Comparison of ENCODE assay signal across 20 cellular contexts in the genomic region with DNA sequence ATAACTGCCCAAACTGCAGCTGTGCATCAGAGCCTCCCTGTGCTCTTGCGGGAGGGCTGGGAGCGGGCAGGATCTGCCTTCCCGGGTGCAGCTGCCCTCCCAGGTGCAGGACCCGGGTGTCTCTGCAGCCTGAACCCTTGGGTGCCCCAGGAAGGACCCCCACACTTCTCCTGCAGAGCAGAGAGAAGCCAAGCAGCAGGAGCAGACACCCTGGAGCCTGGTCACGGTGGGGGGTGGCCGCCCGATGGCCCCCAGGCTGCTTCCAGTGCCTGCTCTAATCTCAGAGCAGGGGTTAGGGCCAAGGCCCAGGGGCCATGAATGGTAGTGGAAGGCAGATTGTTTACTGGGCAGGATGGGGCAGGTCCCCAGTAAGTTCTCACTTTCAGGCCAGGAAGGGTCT.
DNase-seq lines count a peak whose midpoint lies in the region; ATAC-seq and TF ChIP-seq lines count a peak whose summit lies in the region.
"Had no signal": no experiment of that assay in that cellular context is flagged by ENCODE, and none has a peak within 500 bp of the region (broad histone marks: within the 10 kb centered on the region; RNA-seq: fewer than 3 reads in every experiment).

No MANE protein-coding gene starts in this region.

- TF ChIP-seq CTCF in HEK293 (tag by site-specific recombination; IDR thresholded peaks at IDR 0.05) (no peak), esophagus muscularis mucosa (IDR thresholded peaks at IDR 0.05) (no peak), heart right ventricle (IDR thresholded peaks at IDR 0.05) (no peak)

- H3K9me3 ChIP-seq in HEK293 (ENCODE audit: control insufficient read depth, insufficient read depth, low read depth, low read length), result no peaks in the 10 kb centered on the region
- H3K9me3 ChIP-seq in esophagus muscularis mucosa, result no peaks in the 10 kb centered on the region
- no peaks in the 10 kb centered on the region for H3K9me3 ChIP-seq in heart right ventricle
- H3K9me3 ChIP-seq in right cardiac atrium (ENCODE audit: control insufficient read depth, low read length), result no peaks in the 10 kb centered on the region
- H3K9me3 ChIP-seq: A549, BE2C, HAP-1 had no signal

- H3K4me1 Mint-ChIP-seq in stimulated activated memory B cell treated with anti-CD40 and anti-IgM and Interleukin-4, amounts not matched to agents 10 μg/mL and 1 μg/mL and 100 μg/mL, for 72 hours, result no peaks in the 10 kb centered on the region
- H3K4me1 Mint-ChIP-seq: CD4-positive, alpha-beta memory T cell had no signal

- intact Hi-C loops in esophagus muscularis mucosa (cut with DNase I) (no loop called here), heart right ventricle (cut with DNase I) (no loop called here), right cardiac atrium (cut with DNase I) (no loop called here)

- H3K4me1 ChIP-seq in HEK293 (ENCODE audit: control insufficient read depth, insufficient read depth, low read length), result peaks cover 4% of the 10 kb centered on the region
- H3K4me1 ChIP-seq in esophagus muscularis mucosa, result peaks cover 0 to 6% (median 5%) of the 10 kb centered on the region in 4 donors
- H3K4me1 ChIP-seq in heart right ventricle, result no peaks in the 10 kb centered on the region
- no peaks in the 10 kb centered on the region for H3K4me1 ChIP-seq in right cardiac atrium (ENCODE audit: control insufficient read depth, insufficient read depth, low read length)
- H3K4me1 ChIP-seq: A549, BE2C had no signal

- WGBS in esophagus muscularis mucosa, result no CpG with 5 or more reads among the region's 7 CpGs
- 74 to 79% methylated on average over 7 of the region's 7 CpGs for WGBS in heart right ventricle, 2 donors
- 87% methylated on average over 7 of the region's 7 CpGs for WGBS in right cardiac atrium

- H3K36me3 Mint-ChIP-seq in stimulated activated memory B cell treated with anti-CD40 and anti-IgM and Interleukin-4, amounts not matched to agents 10 μg/mL and 1 μg/mL and 100 μg/mL, for 72 hours, result no peaks in the 10 kb centered on the region
- H3K36me3 Mint-ChIP-seq: CD4-positive, alpha-beta memory T cell had no signal

- CTCF ChIA-PET in HEK293 (lab: Yijun Ruan, JAX), result no interaction called here

- H3K36me3 ChIP-seq in HEK293 (ENCODE audit: control insufficient read depth in 2 of 2, insufficient read depth in 1 of 2, low read length in 2 of 2) (no peaks in the 10 kb centered on the region), esophagus muscularis mucosa (no peaks in the 10 kb centered on the region), heart right ventricle (no peaks in the 10 kb centered on the region)
- H3K36me3 ChIP-seq: BE2C, HAP-1 had no signal

- H3K9me3 Mint-ChIP-seq in stimulated activated memory B cell treated with anti-CD40 and anti-IgM and Interleukin-4, amounts not matched to agents 10 μg/mL and 1 μg/mL and 100 μg/mL, for 72 hours, result no peaks in the 10 kb centered on the region

- H3K4me3 ChIP-seq in HEK293 (ENCODE audit: low read depth, low read length) (no peak overlapping the region), esophagus muscularis mucosa (no peak overlapping the region), heart right ventricle (no peak overlapping the region), right cardiac atrium (ENCODE audit: low read length) (no peak overlapping the region)
- H3K4me3 ChIP-seq: A549, HAP-1 had no signal

- POLR2A ChIA-PET in HEK293 (lab: Yijun Ruan, JAX), result no interaction called here

- no peak overlapping the region for H3K4me3 Mint-ChIP-seq in stimulated activated memory B cell treated with anti-CD40 and anti-IgM and Interleukin-4, amounts not matched to agents 10 μg/mL and 1 μg/mL and 100 μg/mL, for 72 hours

- H3K27ac ChIP-seq in HEK293 (ENCODE audit: extremely low read depth, low read depth, low read length) (no peak overlapping the region), esophagus muscularis mucosa (replicated peaks in 1 of 4) (no peak overlapping the region), heart right ventricle (no peak overlapping the region), right cardiac atrium (ENCODE audit: low read length) (no peak overlapping the region)
- H3K27ac ChIP-seq: A549 had no signal

- peaks cover 12% of the 10 kb centered on the region for H3K27me3 Mint-ChIP-seq in stimulated activated memory B cell treated with anti-CD40 and anti-IgM and Interleukin-4, amounts not matched to agents 10 μg/mL and 1 μg/mL and 100 μg/mL, for 72 hours
- H3K27me3 Mint-ChIP-seq: CD4-positive, alpha-beta memory T cell had no signal

- TF ChIP-seq POLR2A in esophagus muscularis mucosa (IDR thresholded peaks at IDR 0.05; ENCODE audit: low read depth), result no peak

- peak; percentile 29 for ATAC-seq in stimulated activated memory B cell treated with anti-CD40 and anti-IgM and Interleukin-4, amounts not matched to agents 10 μg/mL and 1 μg/mL and 100 μg/mL, for 72 hours
- no peak for ATAC-seq in heart right ventricle
- ATAC-seq in right cardiac atrium, result no peak
- no peak for ATAC-seq in GM21737 (IDR thresholded peaks at IDR 0.05; ENCODE audit: unreplicated experiment)

- peak; percentile 88 for DNase-seq in esophagus muscularis mucosa (ENCODE audit: extremely low spot score)
- no peak for DNase-seq in heart right ventricle
- DNase-seq in right cardiac atrium, result no peak
- DNase-seq: 8988T; ACHN; AML-193; BE2C; C1 segment of cervical spinal cord; Calu3; CD4-positive, alpha-beta memory T cell; COR-L47; DMS53; DMS79 treated with DMSO at 0.1 percent for 48 hours; GF-D8; GOT3 had no signal

- no peak for TF ChIP-seq EP300 in esophagus muscularis mucosa (IDR thresholded peaks at IDR 0.05)

- H3K27me3 ChIP-seq in esophagus muscularis mucosa (no peaks in the 10 kb centered on the region), heart right ventricle (peaks cover 0 to 19% (median 0%) of the 10 kb centered on the region in 7 donors), right cardiac atrium (ENCODE audit: control insufficient read depth, insufficient read depth) (no peaks in the 10 kb centered on the region)
- H3K27me3 ChIP-seq: BE2C had no signal

- H3K27ac Mint-ChIP-seq in stimulated activated memory B cell treated with anti-CD40 and anti-IgM and Interleukin-4, amounts not matched to agents 10 μg/mL and 1 μg/mL and 100 μg/mL, for 72 hours, result no peak overlapping the region
- H3K27ac Mint-ChIP-seq: CD4-positive, alpha-beta memory T cell had no signal

TF ChIP-seq in HEK293, 187 proteins besides CTCF, POLR2A, EP300 and RAD21:
- TF ChIP-seq REPIN1 (tag by site-specific recombination; IDR thresholded peaks at IDR 0.05; ENCODE audit: low read depth), result no peak
- peak; percentile 83 for TF ChIP-seq ZIC2 (tag by site-specific recombination; IDR thresholded peaks at IDR 0.05)
- peak; percentile 95 for TF ChIP-seq GLIS1 (tag by site-specific recombination; IDR thresholded peaks at IDR 0.05)
TF ChIP-seq in HEK293: peak in this region for 2.
